In the genomic region with DNA sequence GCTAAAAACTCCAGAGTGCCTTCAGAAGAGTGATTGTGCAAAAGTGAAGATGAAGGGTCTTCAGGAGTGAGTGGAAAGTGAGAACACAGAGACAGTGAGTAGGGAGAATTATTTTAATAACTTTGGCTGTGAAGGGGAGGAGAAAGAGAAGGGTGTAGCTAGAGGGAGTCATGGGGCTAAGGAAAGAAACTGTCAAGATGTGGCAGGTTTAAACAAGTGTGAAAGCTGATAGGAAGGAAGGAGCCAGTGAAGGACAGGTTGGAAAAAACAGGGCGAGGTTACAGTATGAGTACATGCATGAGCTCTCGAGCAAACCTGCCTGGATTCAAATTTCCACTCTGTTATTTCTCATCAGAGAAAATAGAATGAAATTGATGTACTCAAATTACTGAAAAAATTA, we compare ENCODE assay signal across 26 cellular contexts. TPM values are rescaled to one million over a fixed set of nuclear protein-coding genes. Genes with fewer than 3 reads are reported as not detected.
A peak's percentile ranks its signal among the peaks of the same experiment; 100 is the strongest.
DNase-seq lines count a peak whose midpoint lies in the region; ATAC-seq and TF ChIP-seq lines count a peak whose summit lies in the region.
"Had no signal": no experiment of that assay in that cellular context is flagged by ENCODE, and none has a peak within 500 bp of the region (broad histone marks: within the 10 kb centered on the region; RNA-seq: fewer than 3 reads in every experiment).

No MANE protein-coding gene starts in this region.

- H3K9me3 Mint-ChIP-seq in MCF 10A (ENCODE audit: unreplicated experiment) = no peaks in the 10 kb centered on the region
- H3K9me3 Mint-ChIP-seq in dendritic cell treated with granulocyte-macrophage colony-stimulating factor and Interleukin-4, amounts not matched to agents 40 ng/mL and 50 ng/mL, for 4 days = no peaks in the 10 kb centered on the region
- H3K9me3 Mint-ChIP-seq: IgD-negative memory B cell had no signal

- no peak overlapping the region for H3K4me3 ChIP-seq in breast epithelium
- H3K4me3 ChIP-seq: MG63, Peyer's patch, SJSA1 had no signal

- TF ChIP-seq POLR2A in breast epithelium (IDR thresholded peaks at IDR 0.05) = no peak

- no peaks in the 10 kb centered on the region for H3K4me1 ChIP-seq in breast epithelium
- H3K4me1 ChIP-seq: Peyer's patch, SJSA1 had no signal

- peaks cover 0 to 5% of the 10 kb centered on the region in 2 donors for H3K27me3 ChIP-seq in breast epithelium
- H3K27me3 ChIP-seq: Peyer's patch had no signal

- DNase-seq in MCF 10A (ENCODE audit: unreplicated experiment) (peak; percentile 52), breast epithelium (ENCODE audit: low spot score in 2 of 2) (no peak), islet precursor cell (peak; percentile 4), NCI-H1092 treated with DMSO at 0.1 percent for 48 hours (lab: John Stamatoyannopoulos, UW) (no peak), DMS 273 (lab: John Stamatoyannopoulos, UW; ENCODE audit: unreplicated experiment) (no peak)
- no peak for DNase-seq in activated CD4-positive, alpha-beta T cell treated with anti-CD3 and anti-CD28 coated beads for 1 hour
- DNase-seq: AML-193; C1 segment of cervical spinal cord; CD8-positive, alpha-beta T cell; DMS153; Karpas-422; MG63; NCI-H1417 treated with DMSO at 0.1 percent for 48 hours; NCI-H187; NCI-H345; NCI-H524 treated with DMSO at 0.1 percent for 48 hours; NCI-H82; Peyer's patch had no signal

- TF ChIP-seq CTCF in MCF 10A (IDR thresholded peaks at IDR 0.05; ENCODE audit: unreplicated experiment) = no peak
- TF ChIP-seq CTCF in breast epithelium (IDR thresholded peaks at IDR 0.05) = no peak

- peaks cover 11% of the 10 kb centered on the region for H3K4me1 Mint-ChIP-seq in MCF 10A (ENCODE audit: insufficient read depth, unreplicated experiment)
- H3K4me1 Mint-ChIP-seq in dendritic cell treated with granulocyte-macrophage colony-stimulating factor and Interleukin-4, amounts not matched to agents 40 ng/mL and 50 ng/mL, for 4 days (ENCODE audit: low read depth) = peaks cover 46% of the 10 kb centered on the region

- no peaks in the 10 kb centered on the region for H3K36me3 ChIP-seq in breast epithelium
- H3K36me3 ChIP-seq: MG63, Peyer's patch, SJSA1 had no signal

- H3K27me3 Mint-ChIP-seq in MCF 10A (ENCODE audit: insufficient read depth, unreplicated experiment) = no peaks in the 10 kb centered on the region
- H3K27me3 Mint-ChIP-seq in dendritic cell treated with granulocyte-macrophage colony-stimulating factor and Interleukin-4, amounts not matched to agents 40 ng/mL and 50 ng/mL, for 4 days = peaks cover 8% of the 10 kb centered on the region

- H3K27ac Mint-ChIP-seq in MCF 10A (ENCODE audit: low read depth, unreplicated experiment) = no peak overlapping the region
- peak overlapping the region; percentile 37 for H3K27ac Mint-ChIP-seq in dendritic cell treated with granulocyte-macrophage colony-stimulating factor and Interleukin-4, amounts not matched to agents 40 ng/mL and 50 ng/mL, for 4 days
- H3K27ac Mint-ChIP-seq: CD8-positive, alpha-beta T cell; IgD-negative memory B cell had no signal

- H3K9me3 ChIP-seq in breast epithelium = no peaks in the 10 kb centered on the region
- H3K9me3 ChIP-seq: MG63, Peyer's patch, SJSA1 had no signal

- intact Hi-C loops in MCF 10A (cut with micrococcal nuclease) = no loop called here
- intact Hi-C loops in breast epithelium (cut with DNase I; ENCODE audit: low total_unique reads) = no loop called here
- intact Hi-C loops in dendritic cell treated with granulocyte-macrophage colony-stimulating factor and Interleukin-4, amounts not matched to agents 40 ng/mL and 50 ng/mL, for 4 days (cut with micrococcal nuclease) = no loop called here

- no peak overlapping the region for H3K4me3 Mint-ChIP-seq in MCF 10A (ENCODE audit: unreplicated experiment)
- H3K4me3 Mint-ChIP-seq in dendritic cell treated with granulocyte-macrophage colony-stimulating factor and Interleukin-4, amounts not matched to agents 40 ng/mL and 50 ng/mL, for 4 days = no peak overlapping the region
- H3K4me3 Mint-ChIP-seq: CD8-positive, alpha-beta T cell; IgD-negative memory B cell had no signal

- H3K27ac ChIP-seq in breast epithelium = no peak overlapping the region
- H3K27ac ChIP-seq: 22Rv1, Peyer's patch, SJSA1 had no signal

- CTCF ChIA-PET in MCF 10A (lab: Yijun Ruan, JAX) = interaction anchor here (0.7 to 12.2 kb wide), 14 partner anchors 9 to 305 kb away, joined by 3 to 267 read pairs (median 4); no protein-coding TSS in a partner anchor

- no peaks in the 10 kb centered on the region for H3K36me3 Mint-ChIP-seq in MCF 10A (ENCODE audit: insufficient read depth, unreplicated experiment)
- H3K36me3 Mint-ChIP-seq in dendritic cell treated with granulocyte-macrophage colony-stimulating factor and Interleukin-4, amounts not matched to agents 40 ng/mL and 50 ng/mL, for 4 days (ENCODE audit: low read depth) = no peaks in the 10 kb centered on the region
- H3K36me3 Mint-ChIP-seq: CD8-positive, alpha-beta T cell had no signal

- BruUV-seq in MCF 10A (replicated peaks; lab: Mats Ljungman, UMichigan) = no TSS peak

- no peak for ATAC-seq in HG02588 (IDR thresholded peaks at IDR 0.05; ENCODE audit: unreplicated experiment)
- ATAC-seq: CD8-positive, alpha-beta T cell; Right ventricle myocardium inferior had no signal

- POLR2A ChIA-PET in MCF 10A (lab: Yijun Ruan, JAX) = interaction anchor here (0.6 to 2.0 kb wide), 6 partner anchors 21 to 113 kb away, joined by 3 to 13 read pairs (median 4); no protein-coding TSS in a partner anchor

RNA-seq across cellular contexts. Expression of a gene that starts 17.8 kb away (rescaled TPM):
- total RNA-seq in MCF 10A (2022) (not detected in 2 replicates), breast epithelium (not detected)
- total RNA-seq: CD8-positive, alpha-beta T cell; Daoy; H1; Peyer's patch; Right ventricle myocardium inferior; SJSA1 had no signal

RNA-seq across cellular contexts. Expression of a gene that starts 26.5 kb away (rescaled TPM):
- total RNA-seq in MCF 10A (2022) (not detected in 2 replicates), breast epithelium (not detected)
- total RNA-seq: CD8-positive, alpha-beta T cell; Daoy; H1; Peyer's patch; Right ventricle myocardium inferior; SJSA1 had no signal

RNA-seq across cellular contexts. Expression of a gene that starts 32.9 kb away (rescaled TPM):
- total RNA-seq in MCF 10A (2022) = not detected in 2 replicates
- total RNA-seq in breast epithelium = not detected
- total RNA-seq: CD8-positive, alpha-beta T cell; Daoy; H1; Peyer's patch; Right ventricle myocardium inferior; SJSA1 had no signal

RNA-seq across cellular contexts. Expression of a gene that starts 41.9 kb away (rescaled TPM):
- total RNA-seq in MCF 10A (2022) (0.39 TPM in 1 of 2 replicates, not detected in the other), breast epithelium (1 to 10 TPM in 2 of 3 donors, under 1 TPM in 1; 0.66 to 3.8 (median 1.6) TPM)
- total RNA-seq: CD8-positive, alpha-beta T cell; Daoy; H1; SJSA1 had no signal

Comparison
In these comparisons a context has a peak if more than half of its experiments do, and no peak if none do; other contexts are left out.
1. DNase-seq: peak in MCF 10A (single experiment) and islet precursor cell (single experiment); none in breast epithelium (0 of 2), NCI-H1092 treated with DMSO at 0.1 percent for 48 hours (single experiment), activated CD4-positive, alpha-beta T cell treated with anti-CD3 and anti-CD28 coated beads for 1 hour (single experiment) and DMS 273 (single experiment).